Comparison of ENCODE assay signal across 8 cellular contexts in the genomic region with DNA sequence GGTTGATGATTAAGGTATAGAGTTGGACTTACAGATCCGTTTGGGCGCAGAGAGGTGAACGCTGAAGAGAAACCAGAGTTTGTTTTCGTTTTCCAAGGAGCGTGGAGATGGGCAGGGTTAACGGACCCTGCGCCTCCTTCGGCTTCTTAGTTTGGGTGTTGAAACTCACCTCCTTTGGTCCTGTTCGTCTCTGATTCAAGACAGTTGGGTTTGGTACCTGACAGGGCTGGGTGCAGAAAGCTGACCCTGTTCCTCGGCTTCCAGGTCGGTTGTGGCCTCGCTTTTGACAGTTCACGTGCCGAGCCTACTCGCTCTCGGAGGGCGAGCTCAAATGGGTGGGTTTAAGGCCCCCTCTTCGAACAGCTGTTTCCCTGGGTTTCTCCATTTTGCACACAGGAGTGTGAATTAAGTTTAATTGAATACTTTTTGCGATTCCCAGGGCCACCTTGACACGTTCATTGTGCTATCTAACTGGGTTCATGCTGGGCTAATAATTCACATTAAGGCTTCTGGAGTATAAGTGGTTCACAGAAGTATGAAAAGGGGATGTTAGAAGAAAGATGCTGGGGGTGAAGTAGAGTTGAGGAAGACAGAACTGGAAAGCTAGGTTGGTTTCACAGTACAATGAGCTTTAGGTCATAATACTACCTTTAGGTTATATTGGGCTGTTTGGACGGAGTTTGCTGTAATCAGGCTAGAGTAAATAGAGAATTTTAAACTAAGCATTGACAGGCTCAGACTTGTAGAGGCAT. TPM values are rescaled to one million over a fixed set of nuclear protein-coding genes. Genes with fewer than 3 reads are reported as not detected.
DNase-seq lines count a peak whose midpoint lies in the region; ATAC-seq, FAIRE-seq and TF ChIP-seq lines count a peak whose summit lies in the region.

No MANE protein-coding gene starts in this region.

- peak; percentile 9 for DNase-seq in activated CD4-positive, CD25-positive, alpha-beta regulatory T cell treated with anti-CD3 and anti-CD28 coated beads, Interleukin-2, amount 50 U/mL, for 16 hours (ENCODE audit: low read depth, low spot score)
- no peak for DNase-seq in activated CD4-positive, CD25-positive, alpha-beta regulatory T cell (lab: John Stamatoyannopoulos, UW)
- DNase-seq in right atrium auricular region (ENCODE audit: low spot score) = no peak
- peak; percentile 23 for DNase-seq in small intestine
- no peak for DNase-seq in NCI-H1105 (lab: John Stamatoyannopoulos, UW)

- peak overlapping the region; percentile 100 for H3K27ac ChIP-seq in right atrium auricular region
- H3K27ac ChIP-seq in small intestine (ENCODE audit: low read depth in 1 of 2, low read length in 1 of 2) = peak overlapping the region; percentile 93 to 94

- peaks cover 0 to 26% of the 10 kb centered on the region in 2 donors for H3K4me1 ChIP-seq in right atrium auricular region
- peaks cover 1 to 3% of the 10 kb centered on the region in 2 donors for H3K4me1 ChIP-seq in small intestine (ENCODE audit: control insufficient read depth in 2 of 2, insufficient read depth in 1 of 2, low read depth in 1 of 2, low read length in 1 of 2)

- TF ChIP-seq CTCF in WI38 (IDR thresholded peaks at IDR 0.05; ENCODE audit: low read depth, low read length) = no peak
- TF ChIP-seq CTCF in right atrium auricular region (IDR thresholded peaks at IDR 0.05) = no peak

- H3K27me3 ChIP-seq in right atrium auricular region (no peaks in the 10 kb centered on the region), small intestine (ENCODE audit: control insufficient read depth in 2 of 2, insufficient read depth in 2 of 2, low read length in 2 of 2) (no peaks in the 10 kb centered on the region)

- 0% methylated on average over 21 of the region's 21 CpGs for WGBS in small intestine, 3 donors

- H3K9me3 ChIP-seq in right atrium auricular region = no peaks in the 10 kb centered on the region
- no peaks in the 10 kb centered on the region for H3K9me3 ChIP-seq in small intestine (ENCODE audit: control insufficient read depth, low read depth)

- no peak for FAIRE-seq in small intestine (lab: Jason Lieb, UNC)

- H3K36me3 ChIP-seq in right atrium auricular region (no peaks in the 10 kb centered on the region), small intestine (ENCODE audit: control insufficient read depth in 2 of 2, insufficient read depth in 2 of 2, low read length in 2 of 2) (no peaks in the 10 kb centered on the region)

- peak; percentile 3 for ATAC-seq in HG03354 (IDR thresholded peaks at IDR 0.05; ENCODE audit: poor library complexity, severe bottlenecking, unreplicated experiment)
- ATAC-seq in HG03039 (IDR thresholded peaks at IDR 0.05; ENCODE audit: unreplicated experiment) = no peak

- H3K4me3 ChIP-seq in WI38 (ENCODE audit: low read depth, low read length) (peak overlapping the region; percentile 99), right atrium auricular region (peak overlapping the region; percentile 69 to 77), small intestine (ENCODE audit: low read depth in 1 of 2, low read length in 2 of 2) (peak overlapping the region; percentile 64 to 72)

RNA-seq across cellular contexts. Expression of gene USPL1, which starts 0.6 kb away (rescaled TPM):
- 10 to 100 TPM; 13.5 to 15.8 TPM for total RNA-seq in right atrium auricular region
- polyA plus RNA-seq in small intestine = 1 to 10 TPM; 6.6 to 9.6 (median 7.0) TPM

Comparison
In these comparisons a context has a peak if more than half of its experiments do, and no peak if none do; other contexts are left out.
1. DNase-seq: peak in activated CD4-positive, CD25-positive, alpha-beta regulatory T cell treated with anti-CD3 and anti-CD28 coated beads, Interleukin-2, amount 50 U/mL, for 16 hours (single experiment) and small intestine (single experiment); none in activated CD4-positive, CD25-positive, alpha-beta regulatory T cell (0 of 4), right atrium auricular region (single experiment) and NCI-H1105 (single experiment).
2. Peak in every context shown above with its lines, with median percentiles within 50 percentile points of each other: H3K4me3 ChIP-seq.